ENCODE assay signal across 25 cellular contexts in genomic region chr1:78157162-78157561, GRCh38.
A peak's percentile ranks its signal among the peaks of the same experiment; 100 is the strongest.
DNase-seq lines count a peak whose midpoint lies in the region; ATAC-seq, FAIRE-seq and TF ChIP-seq lines count a peak whose summit lies in the region.
"Had no signal": no experiment of that assay in that cellular context is flagged by ENCODE, and none has a peak within 500 bp of the region (broad histone marks: within the 10 kb centered on the region; RNA-seq: fewer than 3 reads in every experiment).

No MANE protein-coding gene starts in this region.

- no peak overlapping the region for H3K4me2 ChIP-seq in HepG2 (ENCODE audit: low read depth, low read length)

- H3K27ac ChIP-seq in HepG2 (ENCODE audit: extremely low read length, insufficient read depth, low read length) (no peak overlapping the region), right lobe of liver (no peak overlapping the region), tibial nerve (no peak overlapping the region)
- H3K27ac ChIP-seq: body of pancreas, dorsolateral prefrontal cortex, esophagus muscularis mucosa, prostate gland had no signal

- DNase-seq in HepG2 (ENCODE audit: low spot score) (no peak), right lobe of liver (no peak), amniotic stem cell (lab: John Stamatoyannopoulos, UW) (peak; percentile 4), fibroblast of peridontal ligament (ENCODE audit: extremely low read depth) (peak; percentile 95), NCI-H82 treated with DMSO at 0.1 percent for 48 hours (lab: John Stamatoyannopoulos, UW; ENCODE audit: unreplicated experiment) (no peak), tibial nerve (ENCODE audit: low spot score in 2 of 2) (no peak), head of caudate nucleus (no peak)
- no peak for DNase-seq in activated naive CD8-positive, alpha-beta T cell treated with anti-CD3 and anti-CD28 coated beads, Interleukin-2, amount 50 U/mL, for 24 hours
- DNase-seq: 8988T; activated CD4-positive, alpha-beta T cell treated with anti-CD3 and anti-CD28 coated beads, Interleukin-2, amount 10 ng/mL, durations not matched to agents 7 days and 5 days; activated CD8-positive, alpha-beta memory T cell treated with anti-CD3 and anti-CD28 coated beads, Interleukin-2, amount 50 U/mL, for 48 hours; activated naive CD4-positive, alpha-beta T cell treated with Interleukin-2 at 50 U/mL for 16 hours; body of pancreas; DMS 273 treated with DMSO at 0.1 percent for 48 hours; dorsolateral prefrontal cortex; hippocampal formation; mesendoderm; NCI-H187 treated with DMSO at 0.1 percent for 48 hours; NCI-H345; nephron progenitor cell; RPMI8226 had no signal

- no peak overlapping the region for H3K4me3 Mint-ChIP-seq in activated naive CD8-positive, alpha-beta T cell treated with anti-CD3 and anti-CD28 coated beads, Interleukin-2, amount 50 U/mL, for 24 hours
- H3K4me3 Mint-ChIP-seq: activated CD4-positive, alpha-beta T cell treated with anti-CD3 and anti-CD28 coated beads, Interleukin-2, amount 10 ng/mL, durations not matched to agents 7 days and 5 days; CD14-positive monocyte; nephron progenitor cell had no signal

- H3K4me1 ChIP-seq in HepG2 (ENCODE audit: insufficient read depth, low read length), result no peaks in the 10 kb centered on the region
- no peaks in the 10 kb centered on the region for H3K4me1 ChIP-seq in right lobe of liver
- no peaks in the 10 kb centered on the region for H3K4me1 ChIP-seq in tibial nerve
- H3K4me1 ChIP-seq: body of pancreas, esophagus muscularis mucosa, prostate gland had no signal

- H3K4me3 ChIP-seq in HepG2 (replicated peaks in 1 of 3; ENCODE audit: insufficient read depth in 1 of 3, low read depth in 2 of 3, low read length in 3 of 3) (no peak overlapping the region), right lobe of liver (no peak overlapping the region), tibial nerve (no peak overlapping the region)
- H3K4me3 ChIP-seq: body of pancreas, dorsolateral prefrontal cortex, esophagus muscularis mucosa, prostate gland had no signal

- TF ChIP-seq POLR2A in HepG2 (IDR thresholded peaks at IDR 0.05; ENCODE audit: insufficient read depth in 1 of 2, low read depth in 2 of 2, low read length in 2 of 2) (no peak), right lobe of liver (IDR thresholded peaks at IDR 0.05) (no peak), tibial nerve (IDR thresholded peaks at IDR 0.05) (no peak)

- POLR2A ChIA-PET in HepG2 (lab: Yijun Ruan, JAX), result no interaction called here

- no peaks in the 10 kb centered on the region for H3K4me1 Mint-ChIP-seq in activated naive CD8-positive, alpha-beta T cell treated with anti-CD3 and anti-CD28 coated beads, Interleukin-2, amount 50 U/mL, for 24 hours
- H3K4me1 Mint-ChIP-seq: activated CD4-positive, alpha-beta T cell treated with anti-CD3 and anti-CD28 coated beads, Interleukin-2, amount 10 ng/mL, durations not matched to agents 7 days and 5 days; CD14-positive monocyte had no signal

- no peaks in the 10 kb centered on the region for H4K20me1 ChIP-seq in HepG2 (ENCODE audit: insufficient read depth, low read length)

- FAIRE-seq in HepG2 (lab: Jason Lieb, UNC), result no peak
- FAIRE-seq: keratinocyte had no signal

- H3K79me2 ChIP-seq in HepG2 (ENCODE audit: insufficient read depth, low read length), result no peaks in the 10 kb centered on the region

- intact Hi-C loops in HepG2 (cut with micrococcal nuclease; ENCODE audit: unreplicated experiment), result no loop called here
- intact Hi-C loops in right lobe of liver (cut with DNase I), result no loop called here
- intact Hi-C loops in head of caudate nucleus (cut with DNase I), result no loop called here

- in situ Hi-C loops in HepG2 (cut with HindIII; ENCODE audit: extremely low pct_ligation_motif_present, low pct_unique_long_range_greater_than_20kb), result no loop called here

- H3K27me3 ChIP-seq in HepG2 (ENCODE audit: control insufficient read depth in 1 of 2, insufficient read depth in 2 of 2, low read length in 2 of 2), result no peaks in the 10 kb centered on the region
- no peaks in the 10 kb centered on the region for H3K27me3 ChIP-seq in right lobe of liver
- H3K27me3 ChIP-seq in tibial nerve, result no peaks in the 10 kb centered on the region
- H3K27me3 ChIP-seq: body of pancreas, dorsolateral prefrontal cortex, esophagus muscularis mucosa had no signal

- H3K27me3 Mint-ChIP-seq in activated naive CD8-positive, alpha-beta T cell treated with anti-CD3 and anti-CD28 coated beads, Interleukin-2, amount 50 U/mL, for 24 hours, result peaks cover 1% of the 10 kb centered on the region

- H3K9me3 ChIP-seq in HepG2 (ENCODE audit: low read length) (no peaks in the 10 kb centered on the region), right lobe of liver (no peaks in the 10 kb centered on the region), tibial nerve (no peaks in the 10 kb centered on the region)
- H3K9me3 ChIP-seq: body of pancreas, esophagus muscularis mucosa, prostate gland had no signal

- ATAC-seq in HepG2 (no peak), right lobe of liver (no peak)
- ATAC-seq in activated naive CD8-positive, alpha-beta T cell treated with anti-CD3 and anti-CD28 coated beads, Interleukin-2, amount 50 U/mL, for 24 hours, result no peak
- ATAC-seq: body of pancreas had no signal

- no peak overlapping the region for H3K27ac Mint-ChIP-seq in activated naive CD8-positive, alpha-beta T cell treated with anti-CD3 and anti-CD28 coated beads, Interleukin-2, amount 50 U/mL, for 24 hours
- H3K27ac Mint-ChIP-seq: activated CD4-positive, alpha-beta T cell treated with anti-CD3 and anti-CD28 coated beads, Interleukin-2, amount 10 ng/mL, durations not matched to agents 7 days and 5 days; CD14-positive monocyte; nephron progenitor cell had no signal

- no peak for TF ChIP-seq RAD21 in HepG2 (CRISPR knock-in tag; IDR thresholded peaks at IDR 0.05)

- H3K36me3 ChIP-seq in HepG2 (replicated peaks in 1 of 2; ENCODE audit: control insufficient read depth in 1 of 2, insufficient read depth in 2 of 2, low read length in 2 of 2), result no peaks in the 10 kb centered on the region
- H3K36me3 ChIP-seq in right lobe of liver, result no peaks in the 10 kb centered on the region
- H3K36me3 ChIP-seq in tibial nerve, result no peaks in the 10 kb centered on the region
- H3K36me3 ChIP-seq: esophagus muscularis mucosa, prostate gland had no signal

- no peak overlapping the region for H3K9ac ChIP-seq in HepG2 (ENCODE audit: insufficient read depth, low read depth, low read length)

- CTCF ChIA-PET in HepG2 (lab: Yijun Ruan, JAX; ENCODE audit: low intra/inter-chr PET ratio, low total read pairs), result no interaction called here

- no peaks in the 10 kb centered on the region for H3K36me3 Mint-ChIP-seq in activated naive CD8-positive, alpha-beta T cell treated with anti-CD3 and anti-CD28 coated beads, Interleukin-2, amount 50 U/mL, for 24 hours (ENCODE audit: low read depth)
- H3K36me3 Mint-ChIP-seq: CD14-positive monocyte had no signal

- no peak for TF ChIP-seq EP300 in HepG2 (IDR thresholded peaks at IDR 0.05; ENCODE audit: low read depth in 2 of 2, low read length in 2 of 2)
- no peak for TF ChIP-seq EP300 in HepG2 (CRISPR knock-in tag; IDR thresholded peaks at IDR 0.05; ENCODE audit: borderline replicate concordance)
- no peak for TF ChIP-seq EP300 in tibial nerve (IDR thresholded peaks at IDR 0.05)

- no TSS peak for BruUV-seq in HepG2 (replicated peaks; lab: Mats Ljungman, UMichigan)

- H3K9me3 Mint-ChIP-seq in activated naive CD8-positive, alpha-beta T cell treated with anti-CD3 and anti-CD28 coated beads, Interleukin-2, amount 50 U/mL, for 24 hours, result peaks cover 3% of the 10 kb centered on the region
- H3K9me3 Mint-ChIP-seq: activated CD4-positive, alpha-beta T cell treated with anti-CD3 and anti-CD28 coated beads, Interleukin-2, amount 10 ng/mL, durations not matched to agents 7 days and 5 days had no signal

- TF ChIP-seq CTCF in HepG2 (CRISPR knock-in tag; IDR thresholded peaks at IDR 0.05) (no peak), right lobe of liver (IDR thresholded peaks at IDR 0.05) (no peak), tibial nerve (IDR thresholded peaks at IDR 0.05) (no peak)

- no peak overlapping the region for H2AFZ ChIP-seq in HepG2 (ENCODE audit: low read length)

TF ChIP-seq in HepG2, 621 proteins besides CTCF, POLR2A, EP300 and RAD21:
- TF ChIP-seq ETS1 (CRISPR knock-in tag; IDR thresholded peaks at IDR 0.05) (no peak), JDP2 (CRISPR knock-in tag; IDR thresholded peaks at IDR 0.05; ENCODE audit: borderline replicate concordance) (no peak), MAFF (IDR thresholded peaks at IDR 0.05; ENCODE audit: low read depth, low read length) (peak; percentile 74), SRSF1 (optimal IDR thresholded peaks at IDR 0.05; ENCODE audit: low read depth, low read length) (no peak), ZNF709 (CRISPR knock-in tag; IDR thresholded peaks at IDR 0.05) (no peak), CHD2 (IDR thresholded peaks at IDR 0.05; ENCODE audit: low read depth, low read length) (no peak), MAFK (conservative IDR thresholded peaks at IDR 0.05 in 1 of 2, IDR thresholded peaks at IDR 0.05 in 1 of 2; ENCODE audit: low read length in 2 of 2) (peak; percentile 75 to 87)
TF ChIP-seq in HepG2: peak in this region for 2.

Comparison
In these comparisons a context has a peak if more than half of its experiments do, and no peak if none do; other contexts are left out.
1. DNase-seq: peak in amniotic stem cell (single experiment) and fibroblast of peridontal ligament (single experiment); none in HepG2 (single experiment), right lobe of liver (0 of 3), NCI-H82 treated with DMSO at 0.1 percent for 48 hours (single experiment), activated naive CD8-positive, alpha-beta T cell treated with anti-CD3 and anti-CD28 coated beads, Interleukin-2, amount 50 U/mL, for 24 hours (single experiment), tibial nerve (0 of 2) and head of caudate nucleus (0 of 42).